In genomic region chr6:29749668-29750067, GRCh38 we compare ENCODE assay signal across 9 cellular contexts. TPM values are rescaled to one million over a fixed set of nuclear protein-coding genes. Genes with fewer than 3 reads are reported as not detected.
DNase-seq lines count a peak whose midpoint lies in the region; TF ChIP-seq lines count a peak whose summit lies in the region.
"Had no signal": no experiment of that assay in that cellular context is flagged by ENCODE, and none has a peak within 500 bp of the region (broad histone marks: within the 10 kb centered on the region; RNA-seq: fewer than 3 reads in every experiment).

No MANE protein-coding gene starts in this region.

- CTCF ChIA-PET in activated naive CD4-positive, alpha-beta T cell treated with anti-CD3 and anti-CD28 coated beads, Interleukin-2, amount 10 ng/mL, durations not matched to agents 7 days and 5 days (lab: Charles Lee), result interaction anchor here (0.7 to 3.0 kb wide), 12 partner anchors 10 to 100 kb away, joined by 3 to 21 read pairs (median 4); no protein-coding TSS in a partner anchor

- intact Hi-C loops in ascending aorta (cut with DNase I), result loop anchor here (2.0 to 10.0 kb wide), 4 partner anchors 138 to 1455 kb away; partner anchors contain the start of gene POLR1H
- intact Hi-C loops in transverse colon (cut with DNase I; ENCODE audit: low total_unique reads), result loop anchor here (5.0 kb wide), 1 partner anchor 47 kb away; no protein-coding TSS in a partner anchor

- H3K27ac Mint-ChIP-seq in activated naive CD4-positive, alpha-beta T cell treated with anti-CD3 and anti-CD28 coated beads, Interleukin-2, amount 10 ng/mL, durations not matched to agents 7 days and 5 days, result no peak overlapping the region
- H3K27ac Mint-ChIP-seq in mesothelial cell of epicardium, result no peak overlapping the region

- TF ChIP-seq POLR2A in transverse colon (IDR thresholded peaks at IDR 0.05), result no peak

- peak overlapping the region; percentile 96 for H3K4me3 Mint-ChIP-seq in activated naive CD4-positive, alpha-beta T cell treated with anti-CD3 and anti-CD28 coated beads, Interleukin-2, amount 10 ng/mL, durations not matched to agents 7 days and 5 days
- H3K4me3 Mint-ChIP-seq in mesothelial cell of epicardium, result peak overlapping the region; percentile 82

- H3K4me1 ChIP-seq in ascending aorta (peaks cover 9 to 10% of the 10 kb centered on the region in 2 donors), transverse colon (peaks cover 4 to 29% (median 27%) of the 10 kb centered on the region in 4 donors)

- H3K4me1 Mint-ChIP-seq in activated naive CD4-positive, alpha-beta T cell treated with anti-CD3 and anti-CD28 coated beads, Interleukin-2, amount 10 ng/mL, durations not matched to agents 7 days and 5 days, result peaks cover 60% of the 10 kb centered on the region
- H3K4me1 Mint-ChIP-seq in mesothelial cell of epicardium, result peaks cover 11% of the 10 kb centered on the region

- H3K9me3 Mint-ChIP-seq in activated naive CD4-positive, alpha-beta T cell treated with anti-CD3 and anti-CD28 coated beads, Interleukin-2, amount 10 ng/mL, durations not matched to agents 7 days and 5 days, result no peaks in the 10 kb centered on the region
- H3K9me3 Mint-ChIP-seq in mesothelial cell of epicardium, result no peaks in the 10 kb centered on the region

- H3K27me3 ChIP-seq in ascending aorta, result no peaks in the 10 kb centered on the region
- H3K27me3 ChIP-seq in transverse colon, result no peaks in the 10 kb centered on the region

- peaks cover 14% of the 10 kb centered on the region for H3K36me3 Mint-ChIP-seq in activated naive CD4-positive, alpha-beta T cell treated with anti-CD3 and anti-CD28 coated beads, Interleukin-2, amount 10 ng/mL, durations not matched to agents 7 days and 5 days
- H3K36me3 Mint-ChIP-seq in mesothelial cell of epicardium, result no peaks in the 10 kb centered on the region

- TF ChIP-seq CTCF in ascending aorta (IDR thresholded peaks at IDR 0.05), result no peak
- no peak for TF ChIP-seq CTCF in mesothelial cell of epicardium (IDR thresholded peaks at IDR 0.05; ENCODE audit: unreplicated experiment)
- TF ChIP-seq CTCF in transverse colon (IDR thresholded peaks at IDR 0.05), result no peak

- DNase-seq in activated naive CD4-positive, alpha-beta T cell treated with anti-CD3 and anti-CD28 coated beads, Interleukin-2, amount 10 ng/mL, durations not matched to agents 7 days and 5 days, result no peak
- DNase-seq in activated naive CD4-positive, alpha-beta T cell treated with anti-CD3 and anti-CD28 coated beads, Interleukin-2, amount 50 U/mL, for 16 hours, result no peak
- no peak for DNase-seq in ascending aorta (ENCODE audit: low spot score in 2 of 2)
- DNase-seq in mesothelial cell of epicardium (ENCODE audit: low spot score in 2 of 2, unreplicated experiment in 2 of 2), result no peak
- no peak for DNase-seq in transverse colon
- DNase-seq in NCI-H446 treated with DMSO at 0.1 percent for 48 hours (lab: John Stamatoyannopoulos, UW), result no peak
- DNase-seq in cortex of kidney (lab: John Stamatoyannopoulos, UW), result no peak
- DNase-seq in stimulated activated CD4-positive, alpha-beta T cell treated with anti-CD3 and anti-CD28 coated beads, Interleukin-4, amount 100 ng/mL, for 24 hours, result no peak
- DNase-seq: NCI-H2107 had no signal

- H3K4me3 ChIP-seq in ascending aorta (peak overlapping the region; percentile 67 to 94), transverse colon (peak overlapping the region in 1 of 4 donors; percentile 93)

- H3K9me3 ChIP-seq in ascending aorta (no peaks in the 10 kb centered on the region), transverse colon (no peaks in the 10 kb centered on the region)

- H3K27ac ChIP-seq in ascending aorta (peak overlapping the region; percentile 22 to 82), transverse colon (peak overlapping the region in 3 of 4 donors; percentile 59 to 78 (median 74))

- in situ Hi-C loops in transverse colon (cut with MboI; ENCODE audit: low pct_ligation_motif_present in 1 of 4, low pct_unique_long_range_greater_than_20kb in 1 of 4, low sequenced_read_pairs in 3 of 4), result loop anchor here in 3 of 4 donors (25.0 kb wide), 2 partner anchors 88 to 263 kb away; partner anchors contain the start of gene HLA-G (in 2 of the 3)

- WGBS in transverse colon (ENCODE audit: low coverage in 1 of 2), 2 donors, result 34 to 56% methylated on average over 3 to 5 of the region's 5 CpGs

- peaks cover 0 to 2% of the 10 kb centered on the region in 2 donors for H3K36me3 ChIP-seq in ascending aorta
- no peaks in the 10 kb centered on the region for H3K36me3 ChIP-seq in transverse colon

- TF ChIP-seq EP300 in transverse colon (IDR thresholded peaks at IDR 0.05; ENCODE audit: low read depth), result no peak

- H3K27me3 Mint-ChIP-seq in activated naive CD4-positive, alpha-beta T cell treated with anti-CD3 and anti-CD28 coated beads, Interleukin-2, amount 10 ng/mL, durations not matched to agents 7 days and 5 days, result peaks cover 22% of the 10 kb centered on the region
- peaks cover 92% of the 10 kb centered on the region for H3K27me3 Mint-ChIP-seq in mesothelial cell of epicardium (ENCODE audit: low read depth)

RNA-seq across cellular contexts. Expression of gene HLA-F, which starts 26.4 kb away (rescaled TPM):
- 75.0 TPM for total RNA-seq in ascending aorta
- 2.0 to 2.5 TPM (median 2.1 TPM) in 3 replicates for total RNA-seq in mesothelial cell of epicardium
- total RNA-seq in transverse colon, result 100 to 1,000 TPM in 3 of 4 donors, 10 to 100 TPM in 1; 90.4 to 500 (median 306) TPM

Comparison
In these comparisons a context has a peak if more than half of its experiments do, and no peak if none do; other contexts are left out.
1. RNA of gene HLA-F, which starts 26.4 kb away (total RNA-seq): 90.4 to 500 TPM in transverse colon and 75.0 TPM in ascending aorta (single experiment); 2.0 to 2.5 TPM in mesothelial cell of epicardium; every median in the first group is over 10 times any median in the second.